1 cellular context compared by ENCODE assay signal in genomic region chr9:134863306-134863902, GRCh38.
TF ChIP-seq lines count a peak whose summit lies in the region.

No MANE protein-coding gene starts in this region.

TF ChIP-seq in HepG2, 621 proteins besides CTCF, POLR2A, EP300 and RAD21:
- TF ChIP-seq FOXC1 (CRISPR knock-in tag; IDR thresholded peaks at IDR 0.05; ENCODE audit: borderline replicate concordance), result no peak
- no peak for TF ChIP-seq PITX1 (CRISPR knock-in tag; IDR thresholded peaks at IDR 0.05)
- TF ChIP-seq BRD4 (CRISPR knock-in tag; IDR thresholded peaks at IDR 0.05), result no peak
- no peak for TF ChIP-seq ZBED4 (CRISPR knock-in tag; IDR thresholded peaks at IDR 0.05; ENCODE audit: borderline replicate concordance)
- no peak for TF ChIP-seq ZNF326 (CRISPR knock-in tag; IDR thresholded peaks at IDR 0.05; ENCODE audit: borderline replicate concordance)
- TF ChIP-seq SCMH1 (CRISPR knock-in tag; IDR thresholded peaks at IDR 0.05; ENCODE audit: borderline replicate concordance), result no peak
